In genomic region chr13:41059896-41060722, GRCh38 we compare ENCODE assay signal across 1 cellular context.
TF ChIP-seq lines count a peak whose summit lies in the region.

No MANE protein-coding gene starts in this region.

TF ChIP-seq in GM12878, 131 proteins besides CTCF, POLR2A, EP300 and RAD21 (continued from another document and continues in another):
- TF ChIP-seq IRF3 (IDR thresholded peaks at IDR 0.05) (no peak), EGR1 (IDR thresholded peaks at IDR 0.05; ENCODE audit: borderline replicate concordance in 1 of 2, low read depth in 2 of 2, low read length in 2 of 2) (peak in 1 of 2 experiments; percentile 47; a peak in 1 of 3 replicates), ZBTB33 (IDR thresholded peaks at IDR 0.05) (no peak), CEBPB (IDR thresholded peaks at IDR 0.05; ENCODE audit: borderline replicate concordance in 1 of 2, low read depth in 2 of 2, low read length in 2 of 2) (no peak), ZNF207 (IDR thresholded peaks at IDR 0.05; ENCODE audit: borderline replicate concordance) (no peak), STAT1 (conservative IDR thresholded peaks at IDR 0.05) (no peak), ZBTB4 (CRISPR knock-in tag; IDR thresholded peaks at IDR 0.05) (no peak), NFIC (IDR thresholded peaks at IDR 0.05; ENCODE audit: low read depth, low read length) (0 out of 2 replicates have a peak, but pooled peaks have one; percentile 7), CEBPZ (IDR thresholded peaks at IDR 0.05; ENCODE audit: low read depth, low read length) (no peak), CUX1 (IDR thresholded peaks at IDR 0.05; ENCODE audit: insufficient replicate concordance, low read depth, low read length) (no peak), MTA3 (IDR thresholded peaks at IDR 0.05; ENCODE audit: borderline replicate concordance, low read length) (no peak), NR2C1 (IDR thresholded peaks at IDR 0.05) (no peak), ZNF622 (IDR thresholded peaks at IDR 0.05) (no peak), FOS (IDR thresholded peaks at IDR 0.05; ENCODE audit: borderline replicate concordance, extremely low read depth, insufficient read length) (no peak), JUND (IDR thresholded peaks at IDR 0.05; ENCODE audit: low read depth, low read length) (no peak), KAT2A (conservative IDR thresholded peaks at IDR 0.05; ENCODE audit: control insufficient read depth, low read depth, low read length) (no peak), RUNX3 (IDR thresholded peaks at IDR 0.05; ENCODE audit: low read length) (no peak), ETV6 (conservative IDR thresholded peaks at IDR 0.05 in 1 of 2, IDR thresholded peaks at IDR 0.05 in 1 of 2; ENCODE audit: borderline replicate concordance in 1 of 2, low read depth in 1 of 2) (0 out of 4 replicates have a peak, but pooled peaks of 1 of the 2 experiments have one; percentile 41), BHLHE40 (IDR thresholded peaks at IDR 0.05; ENCODE audit: borderline replicate concordance in 1 of 2, low read depth in 2 of 2, low read length in 1 of 2) (peak in 1 of 2 experiments; percentile 50; a peak in 2 of 4 replicates), CHD4 (IDR thresholded peaks at IDR 0.05) (no peak), ATF2 (IDR thresholded peaks at IDR 0.05; ENCODE audit: low read length) (no peak), MYC (IDR thresholded peaks at IDR 0.05; ENCODE audit: insufficient read depth, insufficient read length, insufficient replicate concordance, low read length, severe bottlenecking) (peak; percentile 46), IKZF2 (IDR thresholded peaks at IDR 0.05) (peak; percentile 91 to 94), SREBF1 (IDR thresholded peaks at IDR 0.05; ENCODE audit: low read length) (no peak), TBL1XR1 (IDR thresholded peaks at IDR 0.05; ENCODE audit: low read depth, low read length) (no peak), MEF2A (IDR thresholded peaks at IDR 0.05; ENCODE audit: insufficient read depth, low read depth, low read length) (no peak), RFX5 (IDR thresholded peaks at IDR 0.05; ENCODE audit: low read depth, low read length) (no peak), CREB1 (IDR thresholded peaks at IDR 0.05; ENCODE audit: low read depth) (no peak), PBX3 (IDR thresholded peaks at IDR 0.05; ENCODE audit: insufficient replicate concordance, low read depth, low read length) (no peak), HDAC6 (IDR thresholded peaks at IDR 0.05; ENCODE audit: unreplicated experiment) (no peak), SIN3A (IDR thresholded peaks at IDR 0.05; ENCODE audit: low read depth, low read length) (peak; percentile 48; the same call in 1 of the 2 replicates), PRDM15 (CRISPR knock-in tag; IDR thresholded peaks at IDR 0.05) (no peak), SUZ12 (IDR thresholded peaks at IDR 0.05; ENCODE audit: unreplicated experiment) (no peak), MXI1 (IDR thresholded peaks at IDR 0.05; ENCODE audit: low read depth, low read length) (peak; percentile 69)
